ENCODE assay signal across 27 cellular contexts in the genomic region with DNA sequence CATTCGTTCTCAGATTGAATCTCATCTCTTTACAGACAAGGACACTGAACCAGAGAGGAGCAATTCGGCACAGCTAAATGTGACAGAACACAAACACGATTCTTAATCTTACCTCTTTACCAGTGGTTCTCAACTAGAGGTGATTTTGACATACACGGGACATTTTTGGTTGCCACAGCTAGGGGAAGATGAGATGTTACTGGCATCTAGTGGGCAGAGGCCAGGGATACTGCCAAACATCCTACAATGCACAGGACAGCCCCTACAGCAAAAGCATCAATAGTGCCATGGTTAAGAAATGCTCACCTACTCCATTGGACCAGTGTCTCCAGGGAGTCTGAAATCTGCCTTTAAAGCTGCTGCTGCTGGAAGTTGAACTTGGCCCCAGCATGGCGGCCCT. TPM values are rescaled to one million over a fixed set of nuclear protein-coding genes. Genes with fewer than 3 reads are reported as not detected.
DNase-seq lines count a peak whose midpoint lies in the region; ATAC-seq and TF ChIP-seq lines count a peak whose summit lies in the region.
"Had no signal": no experiment of that assay in that cellular context is flagged by ENCODE, and none has a peak within 500 bp of the region (broad histone marks: within the 10 kb centered on the region; RNA-seq: fewer than 3 reads in every experiment).

No MANE protein-coding gene starts in this region.

- in situ Hi-C loops in GM23248 (cut with MboI): no loop called here

- H3K27ac ChIP-seq in BLaER1 (no peak overlapping the region), GM23248 (0 out of 2 replicates have a peak overlapping the region, but pooled peaks have one; percentile 51), left lung (no peak overlapping the region)
- H3K27ac ChIP-seq: colonic mucosa, thyroid gland had no signal

- H3K27me3 ChIP-seq in BLaER1 (no peaks in the 10 kb centered on the region), GM23248 (replicated peaks; ENCODE audit: insufficient read depth) (no peaks in the 10 kb centered on the region), left lung (no peaks in the 10 kb centered on the region)
- H3K27me3 ChIP-seq: colonic mucosa, thyroid gland had no signal

- no peaks in the 10 kb centered on the region for H3K9me2 ChIP-seq in GM23248 (ENCODE audit: insufficient read depth)

- H2AFZ ChIP-seq in GM23248: no peak overlapping the region

- H3K4me3 ChIP-seq in BLaER1 (no peak overlapping the region), GM23248 (no peak overlapping the region), left lung (no peak overlapping the region)
- H3K4me3 ChIP-seq: colonic mucosa, HAP-1, K562, thyroid gland had no signal

- H3K36me3 ChIP-seq in BLaER1 (no peaks in the 10 kb centered on the region), GM23248 (ENCODE audit: low read depth) (no peaks in the 10 kb centered on the region), left lung (no peaks in the 10 kb centered on the region)
- H3K36me3 ChIP-seq: colonic mucosa, HAP-1, thyroid gland had no signal

- H3K4me1 ChIP-seq in BLaER1: peaks cover 24% of the 10 kb centered on the region
- peaks cover 14% of the 10 kb centered on the region; the same call in 1 of the 2 replicates for H3K4me1 ChIP-seq in GM23248 (ENCODE audit: insufficient read depth)
- no peaks in the 10 kb centered on the region for H3K4me1 ChIP-seq in left lung
- H3K4me1 ChIP-seq: colonic mucosa, HAP-1, thyroid gland had no signal

- H3F3A ChIP-seq in GM23248 (ENCODE audit: insufficient read depth): no peaks in the 10 kb centered on the region

- WGBS in GM23248 (ENCODE audit: low coverage in 1 of 2, low lambda C conversion rate in 2 of 2, missing lambda C conversion rate in 2 of 2), 2 experiments: 5 to 19% methylated on average over 5 of the region's 5 CpGs

- ATAC-seq in SK-N-SH treated with all-trans-retinoic acid at 6 μM for 48 hours (peak; percentile 35; the same call in 2 of the 3 replicates), left ventricle myocardium superior (peak; percentile 48), left lung (no peak)
- ATAC-seq: activated CD4-positive, alpha-beta T cell treated with anti-CD3 and anti-CD28 coated beads for 36 hours; activated CD8-positive, alpha-beta T cell treated with anti-CD3 and anti-CD28 coated beads, Interleukin-2, amount 10 ng/mL, durations not matched to agents 7 days and 5 days; activated naive CD4-positive, alpha-beta T cell treated with anti-CD3 and anti-CD28 coated beads, Interleukin-2, amount 50 U/mL, for 72 hours; effector memory CD8-positive, alpha-beta T cell; K562; natural killer cell; Panc1 had no signal

- H3K79me2 ChIP-seq in GM23248 (ENCODE audit: insufficient read depth): peaks cover 25% of the 10 kb centered on the region

- H3K4me2 ChIP-seq in BLaER1 (peak overlapping the region; percentile 20; the same call in 1 of the 2 replicates), GM23248 (ENCODE audit: unreplicated experiment) (no peak overlapping the region)

- DNase-seq in GM23248 (no peak), left ventricle myocardium superior (no peak), AG20443 (ENCODE audit: low spot score) (no peak), superior temporal gyrus (ENCODE audit: extremely low spot score) (no peak), left lung (no peak), NCI-H2029 treated with DMSO at 0.1 percent for 48 hours (lab: John Stamatoyannopoulos, UW) (no peak)
- DNase-seq: activated CD4-positive, alpha-beta T cell treated with anti-CD3 and anti-CD28 coated beads for 36 hours; activated CD8-positive, alpha-beta T cell treated with anti-CD3 and anti-CD28 coated beads, Interleukin-2, amount 10 ng/mL, durations not matched to agents 7 days and 5 days; colonic mucosa; DMS79 treated with DMSO at 0.1 percent for 48 hours; effector memory CD8-positive, alpha-beta T cell; immature natural killer cell; natural killer cell; NCI-H1105 treated with DMSO at 0.1 percent for 48 hours; NCI-H1930; NCI-H526 treated with DMSO at 0.1 percent for 48 hours; small intestine; thyroid gland had no signal

- TF ChIP-seq CTCF in left lung (IDR thresholded peaks at IDR 0.05): no peak

- H3K9me3 ChIP-seq in BLaER1 (no peaks in the 10 kb centered on the region), GM23248 (ENCODE audit: low read depth) (no peaks in the 10 kb centered on the region), left lung (no peaks in the 10 kb centered on the region)
- H3K9me3 ChIP-seq: colonic mucosa, HAP-1, thyroid gland had no signal

- no peaks in the 10 kb centered on the region for H4K20me1 ChIP-seq in BLaER1
- H4K20me1 ChIP-seq in GM23248 (ENCODE audit: insufficient read depth): no peaks in the 10 kb centered on the region

- no peak overlapping the region for H3K9ac ChIP-seq in BLaER1
- H3K9ac ChIP-seq in GM23248: no peak overlapping the region

- intact Hi-C loops in left ventricle myocardium superior (cut with micrococcal nuclease): no loop called here
- intact Hi-C loops in left lung (cut with DNase I): no loop called here

TF ChIP-seq in SK-N-SH treated with all-trans-retinoic acid at 6 μM for 48 hours, 23 proteins besides CTCF, POLR2A, EP300 and RAD21 (continues in another document):
- TF ChIP-seq ISL1 (CRISPR knock-in tag; IDR thresholded peaks at IDR 0.05) (no peak), ZFP3 (CRISPR knock-in tag; IDR thresholded peaks at IDR 0.05) (no peak), TCF4 (CRISPR knock-in tag; IDR thresholded peaks at IDR 0.05; ENCODE audit: borderline replicate concordance) (no peak), PPARA (CRISPR knock-in tag; IDR thresholded peaks at IDR 0.05; ENCODE audit: borderline replicate concordance) (no peak), ZNF70 (CRISPR knock-in tag; IDR thresholded peaks at IDR 0.05) (no peak), ZNF565 (CRISPR knock-in tag; conservative IDR thresholded peaks at IDR 0.05; ENCODE audit: low read depth) (no peak), BACH2 (CRISPR knock-in tag; IDR thresholded peaks at IDR 0.05; ENCODE audit: borderline replicate concordance) (no peak), GLIS3 (CRISPR knock-in tag; IDR thresholded peaks at IDR 0.05) (no peak), ZC3H10 (CRISPR knock-in tag; IDR thresholded peaks at IDR 0.05) (no peak), RARB (CRISPR knock-in tag; IDR thresholded peaks at IDR 0.05) (no peak), ESRRG (CRISPR knock-in tag; IDR thresholded peaks at IDR 0.05) (no peak), ARNTL (CRISPR knock-in tag; IDR thresholded peaks at IDR 0.05; ENCODE audit: borderline replicate concordance, low read depth) (no peak), OSR1 (CRISPR knock-in tag; IDR thresholded peaks at IDR 0.05) (no peak), ZNF8 (CRISPR knock-in tag; IDR thresholded peaks at IDR 0.05) (no peak)
- TF ChIP-seq, protein P1, sequence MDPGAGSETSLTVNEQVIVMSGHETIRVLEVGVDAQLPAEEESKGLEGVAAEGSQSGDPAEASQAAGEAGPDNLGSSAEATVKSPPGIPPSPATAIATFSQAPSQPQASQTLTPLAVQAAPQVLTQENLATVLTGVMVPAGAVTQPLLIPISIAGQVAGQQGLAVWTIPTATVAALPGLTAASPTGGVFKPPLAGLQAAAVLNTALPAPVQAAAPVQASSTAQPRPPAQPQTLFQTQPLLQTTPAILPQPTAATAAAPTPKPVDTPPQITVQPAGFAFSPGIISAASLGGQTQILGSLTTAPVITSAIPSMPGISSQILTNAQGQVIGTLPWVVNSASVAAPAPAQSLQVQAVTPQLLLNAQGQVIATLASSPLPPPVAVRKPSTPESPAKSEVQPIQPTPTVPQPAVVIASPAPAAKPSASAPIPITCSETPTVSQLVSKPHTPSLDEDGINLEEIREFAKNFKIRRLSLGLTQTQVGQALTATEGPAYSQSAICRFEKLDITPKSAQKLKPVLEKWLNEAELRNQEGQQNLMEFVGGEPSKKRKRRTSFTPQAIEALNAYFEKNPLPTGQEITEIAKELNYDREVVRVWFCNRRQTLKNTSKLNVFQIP (CRISPR knock-in tag; IDR thresholded peaks at IDR 0.05; ENCODE audit: borderline replicate concordance, low read depth): no peak
- TF ChIP-seq, protein P2, sequence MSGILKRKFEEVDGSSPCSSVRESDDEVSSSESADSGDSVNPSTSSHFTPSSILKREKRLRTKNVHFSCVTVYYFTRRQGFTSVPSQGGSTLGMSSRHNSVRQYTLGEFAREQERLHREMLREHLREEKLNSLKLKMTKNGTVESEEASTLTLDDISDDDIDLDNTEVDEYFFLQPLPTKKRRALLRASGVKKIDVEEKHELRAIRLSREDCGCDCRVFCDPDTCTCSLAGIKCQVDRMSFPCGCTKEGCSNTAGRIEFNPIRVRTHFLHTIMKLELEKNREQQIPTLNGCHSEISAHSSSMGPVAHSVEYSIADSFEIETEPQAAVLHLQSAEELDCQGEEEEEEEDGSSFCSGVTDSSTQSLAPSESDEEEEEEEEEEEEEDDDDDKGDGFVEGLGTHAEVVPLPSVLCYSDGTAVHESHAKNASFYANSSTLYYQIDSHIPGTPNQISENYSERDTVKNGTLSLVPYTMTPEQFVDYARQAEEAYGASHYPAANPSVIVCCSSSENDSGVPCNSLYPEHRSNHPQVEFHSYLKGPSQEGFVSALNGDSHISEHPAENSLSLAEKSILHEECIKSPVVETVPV (CRISPR knock-in tag; IDR thresholded peaks at IDR 0.05): no peak
- TF ChIP-seq, protein P3, sequence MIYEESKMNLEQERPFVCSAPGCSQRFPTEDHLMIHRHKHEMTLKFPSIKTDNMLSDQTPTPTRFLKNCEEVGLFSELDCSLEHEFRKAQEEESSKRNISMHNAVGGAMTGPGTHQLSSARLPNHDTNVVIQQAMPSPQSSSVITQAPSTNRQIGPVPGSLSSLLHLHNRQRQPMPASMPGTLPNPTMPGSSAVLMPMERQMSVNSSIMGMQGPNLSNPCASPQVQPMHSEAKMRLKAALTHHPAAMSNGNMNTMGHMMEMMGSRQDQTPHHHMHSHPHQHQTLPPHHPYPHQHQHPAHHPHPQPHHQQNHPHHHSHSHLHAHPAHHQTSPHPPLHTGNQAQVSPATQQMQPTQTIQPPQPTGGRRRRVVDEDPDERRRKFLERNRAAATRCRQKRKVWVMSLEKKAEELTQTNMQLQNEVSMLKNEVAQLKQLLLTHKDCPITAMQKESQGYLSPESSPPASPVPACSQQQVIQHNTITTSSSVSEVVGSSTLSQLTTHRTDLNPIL (CRISPR knock-in tag; IDR thresholded peaks at IDR 0.05; ENCODE audit: low read depth): no peak

RNA-seq across cellular contexts. Expression of a gene that starts 27.3 kb away (rescaled TPM):
- 33.8 and 43.1 TPM in 2 replicates for total RNA-seq in GM23248 (2014; rRNA removed; shearing (Covaris generic))
- polyA plus RNA-seq in GM23248 (2016; fragmentation: Nextera tagmentation; extraction: Ambion mirVana): 20.1 and 23.5 TPM in 2 replicates
- total RNA-seq in left ventricle myocardium superior: 192 TPM
- total RNA-seq in left lung: 10 to 100 TPM in 1 of 2 donors, 1 to 10 TPM in 1; 5.5 to 13.8 TPM
- total RNA-seq: activated CD4-positive, alpha-beta T cell treated with anti-CD3 and anti-CD28 coated beads for 36 hours; activated CD8-positive, alpha-beta T cell treated with anti-CD3 and anti-CD28 coated beads, Interleukin-2, amount 10 ng/mL, durations not matched to agents 7 days and 5 days; activated naive CD4-positive, alpha-beta T cell treated with anti-CD3 and anti-CD28 coated beads, Interleukin-2, amount 50 U/mL, for 72 hours; bronchial epithelial cell; K562; mononuclear cell; natural killer cell; T-helper 2 cell treated with Interferon-gamma antibody and Interleukin-4, amounts not matched to agents 100 ng/mL and 5 ng/mL, for 36 hours had no signal
